8 cellular contexts compared by ENCODE assay signal in the genomic region with DNA sequence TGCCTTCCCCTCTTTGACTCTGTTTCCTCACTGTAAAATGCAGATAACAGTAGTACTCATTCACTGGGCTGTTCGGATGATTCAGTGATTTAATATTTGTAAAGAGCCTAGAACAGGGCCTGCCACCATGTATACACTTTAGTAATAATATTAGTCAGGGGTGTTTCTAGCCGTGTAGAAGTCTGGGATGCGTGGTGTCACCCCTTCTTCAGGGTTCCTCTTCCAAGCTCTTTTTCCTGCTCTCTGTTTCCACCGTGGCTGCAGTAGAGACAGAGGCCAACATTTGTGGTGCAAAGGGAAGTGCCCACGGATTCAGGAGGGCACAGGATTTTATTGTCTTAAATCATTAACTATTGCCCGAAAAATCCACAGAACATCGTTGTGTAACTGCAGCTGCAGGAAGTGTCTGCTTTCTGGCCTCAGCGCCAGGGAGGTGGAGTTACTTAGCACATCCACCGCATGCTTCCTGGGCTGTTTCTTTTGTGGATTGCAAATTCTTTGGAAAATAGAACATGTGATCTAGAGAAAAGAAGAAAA.
A peak's percentile ranks its signal among the peaks of the same experiment; 100 is the strongest.
DNase-seq lines count a peak whose midpoint lies in the region; ATAC-seq and TF ChIP-seq lines count a peak whose summit lies in the region.

No MANE protein-coding gene starts in this region.

- DNase-seq in GM23248 (peak; percentile 92), Panc1 (ENCODE audit: low read depth, low spot score) (no peak), fibroblast of lung (ENCODE audit: low read depth in 2 of 2) (peak; percentile 86 to 90), ovary (peak; percentile 59 to 75 (median 67)), activated gamma-delta T cell (lab: John Stamatoyannopoulos, UW) (no peak), AML-193 (lab: John Stamatoyannopoulos, UW) (no peak), MM.1S (no peak)

- H3K27ac ChIP-seq in GM23248 (peak overlapping the region; percentile 83), Panc1 (ENCODE audit: low read length) (peak overlapping the region; percentile 99), fibroblast of lung (ENCODE audit: insufficient read depth, low read length) (peak overlapping the region; percentile 84), ovary (peak overlapping the region in 1 of 2 donors; percentile 37), MM.1S (ENCODE audit: low read length) (no peak overlapping the region)

- H3K9me2 ChIP-seq in GM23248 (ENCODE audit: insufficient read depth) (no peaks in the 10 kb centered on the region), MM.1S (replicated peaks; ENCODE audit: insufficient read depth, low read length) (no peaks in the 10 kb centered on the region)

- H3K4me2 ChIP-seq in GM23248 (ENCODE audit: unreplicated experiment) (peak overlapping the region; percentile 80), fibroblast of lung (ENCODE audit: extremely low read depth, insufficient read depth, low read length) (peak overlapping the region; percentile 60), MM.1S (ENCODE audit: low read depth, low read length) (no peak overlapping the region)

- 1% methylated on average over 9 of the region's 9 CpGs for WGBS in GM23248 (ENCODE audit: low coverage in 1 of 2, low lambda C conversion rate in 2 of 2, missing lambda C conversion rate in 2 of 2), 2 experiments
- WGBS in ovary, 3 donors, result 10 to 16% (median 13%) methylated on average over 9 of the region's 9 CpGs

- no peak for TF ChIP-seq POLR2A in ovary (IDR thresholded peaks at IDR 0.05)

- H3K27me3 ChIP-seq in GM23248 (replicated peaks; ENCODE audit: insufficient read depth) (no peaks in the 10 kb centered on the region), Panc1 (ENCODE audit: control insufficient read depth, insufficient read depth, low read length) (no peaks in the 10 kb centered on the region), fibroblast of lung (ENCODE audit: control insufficient read depth, insufficient read depth, low read length) (no peaks in the 10 kb centered on the region), ovary (no peaks in the 10 kb centered on the region), MM.1S (replicated peaks; ENCODE audit: insufficient read depth, low read length) (no peaks in the 10 kb centered on the region)

- intact Hi-C loops in Panc1 (cut with micrococcal nuclease; ENCODE audit: unreplicated experiment), result loop anchor here (5.0 kb wide), 1 partner anchor 53 kb away; no protein-coding TSS in a partner anchor
- intact Hi-C loops in ovary (cut with DNase I), result loop anchor here in 1 of 4 donors (10.0 kb wide), 1 partner anchor 50 kb away; no protein-coding TSS in a partner anchor

- CTCF ChIA-PET in Panc1 (lab: Charles Lee), result interaction anchor here (1.2 kb wide), 1 partner anchor 53 kb away, joined by 3 read pairs; no protein-coding TSS in a partner anchor

- H2AFZ ChIP-seq in GM23248 (no peak overlapping the region), fibroblast of lung (ENCODE audit: low read length) (no peak overlapping the region), MM.1S (ENCODE audit: low read length) (no peak overlapping the region)

- peak overlapping the region; percentile 60 for H3K4me3 ChIP-seq in GM23248
- peak overlapping the region; percentile 7 to 40; a peak in 3 of 4 replicates for H3K4me3 ChIP-seq in Panc1 (ENCODE audit: low read depth in 2 of 2, low read length in 2 of 2)
- H3K4me3 ChIP-seq in fibroblast of lung (replicated peaks in 1 of 4; ENCODE audit: control extremely low read depth in 1 of 4, insufficient read depth in 1 of 4, low read depth in 3 of 4, low read length in 4 of 4), result peak overlapping the region in 2 of 4 experiments; percentile 1 to 15
- H3K4me3 ChIP-seq in ovary, result no peak overlapping the region
- H3K4me3 ChIP-seq in MM.1S (ENCODE audit: low read length), result no peak overlapping the region

- TF ChIP-seq EP300 in ovary (IDR thresholded peaks at IDR 0.05), result no peak

- no peaks in the 10 kb centered on the region for H3K9me3 ChIP-seq in GM23248 (ENCODE audit: low read depth)
- no peaks in the 10 kb centered on the region for H3K9me3 ChIP-seq in Panc1 (ENCODE audit: control insufficient read depth, insufficient read depth, low read depth, low read length)
- H3K9me3 ChIP-seq in fibroblast of lung (ENCODE audit: control insufficient read depth, insufficient read depth, low read depth, low read length), result no peaks in the 10 kb centered on the region
- H3K9me3 ChIP-seq in ovary, result no peaks in the 10 kb centered on the region
- no peaks in the 10 kb centered on the region for H3K9me3 ChIP-seq in MM.1S (replicated peaks; ENCODE audit: insufficient read depth, low read length)

- ATAC-seq in Panc1 (peak; percentile 9), GM18873 (IDR thresholded peaks at IDR 0.05; ENCODE audit: low FRiP score, unreplicated experiment) (no peak)

- in situ Hi-C loops in GM23248 (cut with MboI) (no loop called here), Panc1 (cut with HindIII; ENCODE audit: low pct_unique_long_range_greater_than_20kb, low sequenced_read_pairs) (no loop called here)

- no peaks in the 10 kb centered on the region for H3K36me3 ChIP-seq in GM23248 (ENCODE audit: low read depth)
- no peaks in the 10 kb centered on the region for H3K36me3 ChIP-seq in Panc1 (ENCODE audit: control insufficient read depth, insufficient read depth, low read length)
- H3K36me3 ChIP-seq in fibroblast of lung (ENCODE audit: control insufficient read depth, insufficient read depth, low read length), result no peaks in the 10 kb centered on the region
- H3K36me3 ChIP-seq in ovary, result no peaks in the 10 kb centered on the region
- H3K36me3 ChIP-seq in MM.1S (replicated peaks; ENCODE audit: insufficient read depth, low read length), result no peaks in the 10 kb centered on the region; the same call in 1 of the 2 replicates

- H3F3A ChIP-seq in GM23248 (ENCODE audit: insufficient read depth) (peaks cover 92% of the 10 kb centered on the region), MM.1S (ENCODE audit: insufficient read depth, low read length) (no peaks in the 10 kb centered on the region)

- POLR2A ChIA-PET in Panc1 (lab: Charles Lee), result interaction anchor here (0.6 to 0.9 kb wide), 2 partner anchors 18 to 19 kb away, joined by 3 read pairs; no protein-coding TSS in a partner anchor

- H4K20me1 ChIP-seq in GM23248 (ENCODE audit: insufficient read depth), result no peaks in the 10 kb centered on the region
- no peaks in the 10 kb centered on the region for H4K20me1 ChIP-seq in fibroblast of lung (ENCODE audit: control insufficient read depth, extremely low read depth, insufficient read depth, low read length)
- H4K20me1 ChIP-seq in MM.1S (ENCODE audit: insufficient read depth, low read length), result no peaks in the 10 kb centered on the region

- no peak for TF ChIP-seq CTCF in Panc1 (IDR thresholded peaks at IDR 0.05)
- no peak for TF ChIP-seq CTCF in fibroblast of lung (conservative IDR thresholded peaks at IDR 0.05 in 1 of 2, IDR thresholded peaks at IDR 0.05 in 1 of 2; ENCODE audit: low read depth in 1 of 2, low read length in 2 of 2)
- TF ChIP-seq CTCF in ovary (IDR thresholded peaks at IDR 0.05), result no peak
- TF ChIP-seq CTCF in MM.1S (IDR thresholded peaks at IDR 0.05; ENCODE audit: low read length), result no peak

- no TSS peak for BruUV-seq in Panc1 (replicated peaks; lab: Mats Ljungman, UMichigan)

- H3K4me1 ChIP-seq in GM23248 (ENCODE audit: insufficient read depth) (peaks cover 97% of the 10 kb centered on the region), Panc1 (ENCODE audit: control insufficient read depth, insufficient read depth, low read length) (peaks cover 95% of the 10 kb centered on the region), fibroblast of lung (ENCODE audit: control insufficient read depth, extremely low read depth, insufficient read depth, low read length) (peaks cover 39% of the 10 kb centered on the region), ovary (ENCODE audit: insufficient read depth) (peaks cover 18% of the 10 kb centered on the region), MM.1S (ENCODE audit: low read length) (no peaks in the 10 kb centered on the region)

- peaks cover 100% of the 10 kb centered on the region for H3K79me2 ChIP-seq in GM23248 (ENCODE audit: insufficient read depth)
- peaks cover 93% of the 10 kb centered on the region for H3K79me2 ChIP-seq in fibroblast of lung (ENCODE audit: control insufficient read depth, insufficient read depth, low read length)
- peaks cover 84% of the 10 kb centered on the region for H3K79me2 ChIP-seq in MM.1S (ENCODE audit: low read length)

- peak overlapping the region; percentile 68 for H3K9ac ChIP-seq in GM23248
- no peak overlapping the region for H3K9ac ChIP-seq in fibroblast of lung (ENCODE audit: insufficient read depth, low read length)
- no peak overlapping the region for H3K9ac ChIP-seq in MM.1S (ENCODE audit: low read length)

Comparison
In these comparisons a context has a peak if more than half of its experiments do, and no peak if none do; other contexts are left out.
1. DNase-seq: peak in GM23248 (single experiment), fibroblast of lung (2 of 2) and ovary (5 of 5); none in Panc1 (single experiment), activated gamma-delta T cell (single experiment), AML-193 (0 of 2) and MM.1S (single experiment).
2. H3K4me3 ChIP-seq: peak in GM23248 (single experiment) and Panc1 (2 of 2); none in ovary (single experiment) and MM.1S (single experiment).